8 cellular contexts compared by ENCODE assay signal in the genomic region with DNA sequence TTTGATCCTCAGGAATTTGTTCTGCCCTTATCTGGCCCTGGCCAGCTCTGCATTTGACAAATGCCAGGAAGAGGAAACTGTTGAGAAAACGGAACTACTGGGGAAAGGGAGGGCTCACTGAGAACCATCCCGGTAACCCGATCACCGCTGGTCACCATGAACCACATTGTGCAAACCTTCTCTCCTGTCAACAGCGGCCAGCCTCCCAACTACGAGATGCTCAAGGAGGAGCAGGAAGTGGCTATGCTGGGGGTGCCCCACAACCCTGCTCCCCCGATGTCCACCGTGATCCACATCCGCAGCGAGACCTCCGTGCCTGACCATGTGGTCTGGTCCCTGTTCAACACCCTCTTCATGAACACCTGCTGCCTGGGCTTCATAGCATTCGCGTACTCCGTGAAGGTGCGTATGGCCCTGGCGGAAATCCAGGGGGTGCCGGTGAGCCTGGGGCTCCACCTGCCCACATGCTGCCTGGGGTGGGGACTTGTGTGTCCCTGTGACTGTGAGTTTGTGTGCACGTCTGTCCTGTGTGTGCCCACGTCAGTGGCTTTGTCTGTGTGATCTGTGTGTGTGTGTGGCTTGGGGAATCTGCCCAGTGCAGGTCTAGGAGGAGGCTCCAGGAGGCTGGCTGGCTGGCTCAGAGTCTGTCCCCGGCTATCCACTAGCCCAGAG. TPM values are rescaled to one million over a fixed set of nuclear protein-coding genes. Genes with fewer than 3 reads are reported as not detected.
DNase-seq lines count a peak whose midpoint lies in the region; FAIRE-seq and TF ChIP-seq lines count a peak whose summit lies in the region.
"Not testable (repeated sequence)": the region's sequence is repeated elsewhere in the genome, so short reads cannot be mapped to it uniquely, and the experiment has no call there.

No MANE protein-coding gene starts in this region.

- TF ChIP-seq CTCF in endothelial cell (IDR thresholded peaks at IDR 0.05; ENCODE audit: unreplicated experiment): not testable (repeated sequence)
- TF ChIP-seq CTCF in prostate gland (IDR thresholded peaks at IDR 0.05): peak in 1 of 4 experiments; percentile 10

- peak overlapping the region; percentile 99 for H3K27ac Mint-ChIP-seq in endothelial cell (ENCODE audit: unreplicated experiment)

- H3K4me1 ChIP-seq in SJSA1 (replicated peaks) (peaks cover 13% of the 10 kb centered on the region), prostate gland (replicated peaks) (peaks cover 13% of the 10 kb centered on the region)

- peaks cover 46% of the 10 kb centered on the region for H3K4me1 Mint-ChIP-seq in endothelial cell (ENCODE audit: unreplicated experiment)

- H3K36me3 Mint-ChIP-seq in endothelial cell (ENCODE audit: low read depth, unreplicated experiment): peaks cover 12% of the 10 kb centered on the region

- H3K27ac ChIP-seq in SJSA1: not testable (repeated sequence)
- peak overlapping the region; percentile 73 to 81 for H3K27ac ChIP-seq in prostate gland

- peak; percentile 5 for FAIRE-seq in urothelium cell line (lab: Jason Lieb, UNC)

- H3K4me3 ChIP-seq in SJSA1 (peak overlapping the region; percentile 40), prostate gland (peak overlapping the region; percentile 23 to 29)

- H3K27me3 Mint-ChIP-seq in endothelial cell (ENCODE audit: unreplicated experiment): not testable (repeated sequence)

- H3K9me3 Mint-ChIP-seq in endothelial cell (ENCODE audit: unreplicated experiment): not testable (repeated sequence)

- H3K27me3 ChIP-seq in SJSA1 (replicated peaks); prostate gland (replicated peaks; ENCODE audit: insufficient read depth): not testable (repeated sequence)

- H3K36me3 ChIP-seq in SJSA1, prostate gland: not testable (repeated sequence)

- not testable (repeated sequence) for TF ChIP-seq POLR2A in prostate gland (IDR thresholded peaks at IDR 0.05)

- intact Hi-C loops in prostate gland (cut with DNase I): loop anchor here (5.0 kb wide), 2 partner anchors 49 to 144 kb away; partner anchors contain the start of gene PTDSS2

- not testable (repeated sequence) for H3K9me3 ChIP-seq in SJSA1 (replicated peaks); prostate gland

- WGBS in prostate gland: 34% methylated on average over 19 of the region's 20 CpGs

- DNase-seq in GM04504 (ENCODE audit: low read depth): peak; percentile 84
- DNase-seq in KG1 (lab: John Stamatoyannopoulos, UW): peak; percentile 34
- DNase-seq in SJSA1 (ENCODE audit: low read depth in 1 of 2, low spot score in 2 of 2): peak; percentile 39 to 51
- DNase-seq in activated naive CD4-positive, alpha-beta T cell treated with Interleukin-2 at 50 U/mL for 16 hours: peak; percentile 47
- DNase-seq in endothelial cell (ENCODE audit: low spot score): peak; percentile 65
- DNase-seq in kidney tubule cell (ENCODE audit: low spot score): peak; percentile 81
- not testable (repeated sequence) for DNase-seq in prostate gland (ENCODE audit: low spot score); urothelium cell line (ENCODE audit: low spot score)

- peak overlapping the region; percentile 96 for H3K4me3 Mint-ChIP-seq in endothelial cell (ENCODE audit: unreplicated experiment)

RNA-seq across cellular contexts. Expression of gene IFITM2, which starts 0.6 kb away (rescaled TPM):
- total RNA-seq in SJSA1 (2014; rRNA removed; shearing (Covaris generic)): 6.0 and 16.3 TPM in 2 replicates
- total RNA-seq in endothelial cell (ENCODE audit: unreplicated experiment): 205 TPM
- 100 to 1,000 TPM in 1 of 2 donors, 10 to 100 TPM in 1; 96.6 to 149 TPM for total RNA-seq in prostate gland

RNA-seq across cellular contexts. Expression of gene IFITM1, which starts 5.7 kb away (rescaled TPM):
- 0.37 TPM in 1 of 2 replicates, not detected in the other for total RNA-seq in SJSA1 (2014; rRNA removed; shearing (Covaris generic))
- total RNA-seq in endothelial cell (ENCODE audit: unreplicated experiment) (23.4 TPM), prostate gland (100 to 1,000 TPM in 1 of 2 donors, 10 to 100 TPM in 1; 73.9 to 182 TPM)

RNA-seq across cellular contexts. Expression of gene IFITM5, which starts 8.8 kb away (rescaled TPM):
- not detected in 2 replicates for total RNA-seq in SJSA1 (2014; rRNA removed; shearing (Covaris generic))
- total RNA-seq in endothelial cell (ENCODE audit: unreplicated experiment) (not detected), prostate gland (not detected)

RNA-seq across cellular contexts. Expression of gene IFITM3, which starts 12.5 kb away (rescaled TPM):
- 43.5 and 63.1 TPM in 2 replicates for total RNA-seq in SJSA1 (2014; rRNA removed; shearing (Covaris generic))
- 446 TPM for total RNA-seq in endothelial cell (ENCODE audit: unreplicated experiment)
- total RNA-seq in prostate gland: 100 to 1,000 TPM; 123 to 477 TPM

RNA-seq across cellular contexts. Expression of gene PGGHG, which starts 19.2 kb away (rescaled TPM):
- 2.1 and 4.6 TPM in 2 replicates for total RNA-seq in SJSA1 (2014; rRNA removed; shearing (Covaris generic))
- total RNA-seq in endothelial cell (ENCODE audit: unreplicated experiment) (69.7 TPM), prostate gland (10 to 100 TPM; 18.4 to 63.1 TPM)

Comparison
In these comparisons a context has a peak if more than half of its experiments do, and no peak if none do; other contexts are left out.
1. RNA of gene IFITM1, which starts 5.7 kb away (total RNA-seq): 73.9 to 182 TPM in prostate gland and 23.4 TPM in endothelial cell (single experiment); 0.37 TPM in SJSA1; every median in the first group is over 10 times any median in the second.